In the genomic region with DNA sequence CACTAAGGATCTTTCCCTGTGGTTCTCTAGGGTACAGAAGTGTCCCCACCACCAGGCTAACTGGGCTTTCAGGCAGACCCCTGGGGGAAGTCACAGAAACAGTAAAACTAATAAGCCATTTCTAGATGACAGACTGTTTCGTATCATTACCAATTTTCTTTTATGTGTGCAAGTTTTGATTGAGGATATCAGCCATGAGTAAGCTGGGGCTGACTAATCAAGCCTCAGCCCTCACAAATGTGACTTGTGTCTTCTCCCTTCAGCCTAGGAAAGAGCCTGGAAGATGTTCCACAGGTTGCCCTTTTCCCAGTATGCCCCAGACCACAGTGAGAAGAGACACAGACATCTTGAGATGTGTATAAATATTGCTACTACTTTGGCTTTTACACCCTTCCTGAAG, we compare ENCODE assay signal across 25 cellular contexts. TPM values are rescaled to one million over a fixed set of nuclear protein-coding genes. Genes with fewer than 3 reads are reported as not detected.
DNase-seq lines count a peak whose midpoint lies in the region; ATAC-seq, FAIRE-seq and TF ChIP-seq lines count a peak whose summit lies in the region.
"Had no signal": no experiment of that assay in that cellular context is flagged by ENCODE, and none has a peak within 500 bp of the region (broad histone marks: within the 10 kb centered on the region; RNA-seq: fewer than 3 reads in every experiment).

No MANE protein-coding gene starts in this region.

- H3K4me3 Mint-ChIP-seq in activated CD4-positive, alpha-beta T cell treated with anti-CD3 and anti-CD28 coated beads for 36 hours: no peak overlapping the region
- H3K4me3 Mint-ChIP-seq in T-cell: no peak overlapping the region
- H3K4me3 Mint-ChIP-seq: activated B cell treated with CpG ODN at 0.5 μM for 24 hours; activated CD8-positive, alpha-beta T cell treated with anti-CD3 and anti-CD28 coated beads, Interleukin-2, amount 10 ng/mL, durations not matched to agents 7 days and 5 days; CD8-positive, alpha-beta memory T cell; central memory CD8-positive, alpha-beta T cell had no signal

- H3K27me3 ChIP-seq in GM23248 (replicated peaks; ENCODE audit: insufficient read depth): no peaks in the 10 kb centered on the region
- no peaks in the 10 kb centered on the region for H3K27me3 ChIP-seq in K562 (ENCODE audit: control insufficient read depth in 2 of 2, insufficient read depth in 2 of 2, low read length in 2 of 2)
- no peaks in the 10 kb centered on the region for H3K27me3 ChIP-seq in foreskin keratinocyte
- H3K27me3 ChIP-seq: Peyer's patch, spleen, upper lobe of left lung had no signal

- no peak overlapping the region for H3K27ac Mint-ChIP-seq in activated CD4-positive, alpha-beta T cell treated with anti-CD3 and anti-CD28 coated beads for 36 hours
- no peak overlapping the region for H3K27ac Mint-ChIP-seq in T-cell
- H3K27ac Mint-ChIP-seq: activated B cell treated with CpG ODN at 0.5 μM for 24 hours; activated CD8-positive, alpha-beta T cell treated with anti-CD3 and anti-CD28 coated beads, Interleukin-2, amount 10 ng/mL, durations not matched to agents 7 days and 5 days; CD8-positive, alpha-beta memory T cell had no signal

- no TSS peak for BruUV-seq in K562 (replicated peaks; lab: Mats Ljungman, UMichigan)

- peaks cover 10% of the 10 kb centered on the region for H3K4me1 Mint-ChIP-seq in activated CD4-positive, alpha-beta T cell treated with anti-CD3 and anti-CD28 coated beads for 36 hours
- H3K4me1 Mint-ChIP-seq in T-cell: peaks cover 0 to 9% (median 8%) of the 10 kb centered on the region in 3 donors
- H3K4me1 Mint-ChIP-seq: activated B cell treated with CpG ODN at 0.5 μM for 24 hours; CD8-positive, alpha-beta memory T cell; central memory CD8-positive, alpha-beta T cell had no signal

- no peaks in the 10 kb centered on the region for H3K36me3 Mint-ChIP-seq in activated CD4-positive, alpha-beta T cell treated with anti-CD3 and anti-CD28 coated beads for 36 hours (ENCODE audit: low read depth)
- no peaks in the 10 kb centered on the region for H3K36me3 Mint-ChIP-seq in T-cell
- H3K36me3 Mint-ChIP-seq: CD8-positive, alpha-beta memory T cell had no signal

- no peak overlapping the region for H3K9ac ChIP-seq in GM23248
- peak overlapping the region in 1 of 2 experiments; percentile 27; a peak in 1 of 4 replicates for H3K9ac ChIP-seq in K562 (ENCODE audit: insufficient read depth in 1 of 2, low read depth in 2 of 2, low read length in 2 of 2)

- H3K27ac ChIP-seq in GM23248: no peak overlapping the region
- no peak overlapping the region for H3K27ac ChIP-seq in K562 (ENCODE audit: extremely low read depth, low read depth, low read length)
- peak overlapping the region; percentile 86 for H3K27ac ChIP-seq in foreskin keratinocyte
- H3K27ac ChIP-seq: 22Rv1, spleen, upper lobe of left lung had no signal

- H3K27me3 Mint-ChIP-seq in activated CD4-positive, alpha-beta T cell treated with anti-CD3 and anti-CD28 coated beads for 36 hours: no peaks in the 10 kb centered on the region
- H3K27me3 Mint-ChIP-seq in T-cell: no peaks in the 10 kb centered on the region

- intact Hi-C loops in activated CD4-positive, alpha-beta T cell treated with anti-CD3 and anti-CD28 coated beads for 36 hours (cut with DNase I, micrococcal nuclease): no loop called here
- intact Hi-C loops in K562 (cut with micrococcal nuclease): no loop called here

- FAIRE-seq in K562 (lab: Jason Lieb, UNC) (no peak), RCC 7860 (lab: Jason Lieb, UNC) (no peak)

- H3K4me3 ChIP-seq in GM23248: no peak overlapping the region
- no peak overlapping the region for H3K4me3 ChIP-seq in K562
- H3K4me3 ChIP-seq: Peyer's patch, spleen, upper lobe of left lung had no signal

- no peaks in the 10 kb centered on the region for H3K9me3 ChIP-seq in GM23248 (ENCODE audit: low read depth)
- no peaks in the 10 kb centered on the region for H3K9me3 ChIP-seq in K562 (replicated peaks; ENCODE audit: control insufficient read depth, insufficient read depth, low read depth, low read length)
- H3K9me3 ChIP-seq: Peyer's patch, spleen, upper lobe of left lung had no signal

- H3K4me1 ChIP-seq in GM23248 (ENCODE audit: insufficient read depth): peaks cover 35% of the 10 kb centered on the region
- H3K4me1 ChIP-seq in K562 (replicated peaks in 1 of 2; ENCODE audit: control insufficient read depth in 2 of 2, insufficient read depth in 2 of 2, low read length in 2 of 2): peaks cover 24 to 57% of the 10 kb centered on the region in 2 experiments
- H3K4me1 ChIP-seq in foreskin keratinocyte: peaks cover 82% of the 10 kb centered on the region

- H3K36me3 ChIP-seq in GM23248 (ENCODE audit: low read depth) (no peaks in the 10 kb centered on the region), K562 (ENCODE audit: control insufficient read depth, insufficient read depth, low read length) (peaks cover 6% of the 10 kb centered on the region; the same call in 2 of the 3 replicates)
- H3K36me3 ChIP-seq: Peyer's patch, spleen, upper lobe of left lung had no signal

- peak; percentile 79 for ATAC-seq in activated CD4-positive, alpha-beta T cell treated with anti-CD3 and anti-CD28 coated beads for 36 hours
- no peak for ATAC-seq in K562
- peak; percentile 31 for ATAC-seq in foreskin keratinocyte
- no peak for ATAC-seq in T-cell (replicated peaks in 1 of 4)
- ATAC-seq: activated CD8-positive, alpha-beta T cell treated with anti-CD3 and anti-CD28 coated beads, Interleukin-2, amount 10 ng/mL, durations not matched to agents 7 days and 5 days had no signal

- in situ Hi-C loops in GM23248 (cut with MboI): no loop called here
- in situ Hi-C loops in K562 (cut with MboI): no loop called here

- TF ChIP-seq POLR2A in K562 (conservative IDR thresholded peaks at IDR 0.05): no peak

- H3K9me3 Mint-ChIP-seq in activated CD4-positive, alpha-beta T cell treated with anti-CD3 and anti-CD28 coated beads for 36 hours (ENCODE audit: low read depth): no peaks in the 10 kb centered on the region
- H3K9me3 Mint-ChIP-seq in T-cell: no peaks in the 10 kb centered on the region
- H3K9me3 Mint-ChIP-seq: activated B cell treated with CpG ODN at 0.5 μM for 24 hours; CD8-positive, alpha-beta memory T cell; central memory CD8-positive, alpha-beta T cell had no signal

- POLR2A ChIA-PET in activated CD4-positive, alpha-beta T cell treated with anti-CD3 and anti-CD28 coated beads for 36 hours (lab: Charles Lee): no interaction called here
- POLR2A ChIA-PET in K562 (lab: Yijun Ruan, JAX): interaction anchor here (0.9 to 3.3 kb wide), 3 partner anchors 9 to 41 kb away, joined by 3 to 15 read pairs (median 9); a partner anchor contains a TSS
- POLR2A ChIA-PET in T-cell (lab: Charles Lee): no interaction called here

- DNase-seq in activated CD4-positive, alpha-beta T cell treated with anti-CD3 and anti-CD28 coated beads for 36 hours: peak; percentile 23
- no peak for DNase-seq in activated CD4-positive, alpha-beta T cell treated with anti-CD3 and anti-CD28 coated beads for 4 hours
- DNase-seq in GM23248: peak; percentile 48
- DNase-seq in K562 (ENCODE audit: extremely low read depth in 1 of 4, low spot score in 3 of 4): no peak
- peak in 1 of 2 donors; percentile 62 for DNase-seq in foreskin keratinocyte
- DNase-seq in DMS114 treated with DMSO at 0.1 percent for 48 hours (lab: John Stamatoyannopoulos, UW; ENCODE audit: unreplicated experiment): no peak
- DNase-seq in RCC 7860 (ENCODE audit: low spot score): no peak
- no peak for DNase-seq in T-cell
- DNase-seq: activated B cell treated with CpG ODN at 0.5 μM for 24 hours; activated CD8-positive, alpha-beta T cell treated with anti-CD3 and anti-CD28 coated beads, Interleukin-2, amount 10 ng/mL, durations not matched to agents 7 days and 5 days; amniotic stem cell; CD8-positive, alpha-beta memory T cell; GF-D8; H7; mesenchymal stem cell; MM.1S; NCI-H1417 treated with DMSO at 0.1 percent for 48 hours; NK-92 treated with Interleukin-12 subunit alpha and Interleukin-12 subunit beta, amount 100 ng/mL, for 24 hours; occipital lobe; spleen; stimulated activated CD4-positive, alpha-beta T cell treated with anti-CD3 and anti-CD28 coated beads, Interleukin-4, amount 100 ng/mL, for 1 hour had no signal

- H3K79me2 ChIP-seq in GM23248 (ENCODE audit: insufficient read depth) (no peaks in the 10 kb centered on the region), K562 (ENCODE audit: control insufficient read depth, insufficient read depth, low read length) (peaks cover 68% of the 10 kb centered on the region)

- no peak for TF ChIP-seq RAD21 in K562 (CRISPR knock-in tag; conservative IDR thresholded peaks at IDR 0.05 in 1 of 2, IDR thresholded peaks at IDR 0.05 in 1 of 2)

- H3K4me2 ChIP-seq in GM23248 (ENCODE audit: unreplicated experiment) (no peak overlapping the region), K562 (ENCODE audit: insufficient read depth, low read length) (no peak overlapping the region)

- H2AFZ ChIP-seq in GM23248 (no peak overlapping the region), K562 (ENCODE audit: low read depth, low read length) (no peak overlapping the region)

- H4K20me1 ChIP-seq in GM23248 (ENCODE audit: insufficient read depth) (no peaks in the 10 kb centered on the region), K562 (replicated peaks; ENCODE audit: control insufficient read depth, insufficient read depth, low read length) (no peaks in the 10 kb centered on the region)

- CTCF ChIA-PET in activated CD4-positive, alpha-beta T cell treated with anti-CD3 and anti-CD28 coated beads for 36 hours (lab: Charles Lee): interaction anchor here (0.5 to 1.7 kb wide), 4 partner anchors 9 to 667 kb away, joined by 3 to 5 read pairs (median 4); no protein-coding TSS in a partner anchor
- CTCF ChIA-PET in K562 (lab: Yijun Ruan, JAX; ENCODE audit: low intra/inter-chr PET ratio) (interaction anchor here (0.6 to 1.5 kb wide), 3 partner anchors 103 to 762 kb away, joined by 3 to 10 read pairs (median 3); no protein-coding TSS in a partner anchor), T-cell (lab: Charles Lee) (no interaction called here)

- no peaks in the 10 kb centered on the region for H3K9me2 ChIP-seq in GM23248 (ENCODE audit: insufficient read depth)

- 43 to 44% methylated on average over 1 of the region's 1 CpG for WGBS in GM23248 (ENCODE audit: low coverage in 1 of 2, low lambda C conversion rate in 2 of 2, missing lambda C conversion rate in 2 of 2), 2 experiments
- WGBS in K562 (ENCODE audit: insufficient coverage, low coverage, missing lambda C conversion rate): 69% methylated on average over 1 of the region's 1 CpG

- peaks cover 24% of the 10 kb centered on the region; the same call in 1 of the 2 replicates for H3F3A ChIP-seq in GM23248 (ENCODE audit: insufficient read depth)

- no peak for TF ChIP-seq EP300 in K562 (IDR thresholded peaks at IDR 0.05; ENCODE audit: low read length)

- H3K9me1 ChIP-seq in K562 (ENCODE audit: control insufficient read depth, insufficient read depth, low read length): peaks cover 7% of the 10 kb centered on the region

- TF ChIP-seq CTCF in K562 (IDR thresholded peaks at IDR 0.05 in 2 of 3, conservative IDR thresholded peaks at IDR 0.05 in 1 of 3; ENCODE audit: insufficient read depth in 2 of 3, low read depth in 1 of 3, low read length in 3 of 3) (0 out of 6 replicates have a peak, but pooled peaks of 1 of the 3 experiments have one; percentile 2), foreskin keratinocyte (conservative IDR thresholded peaks at IDR 0.05) (no peak)

RNA-seq across cellular contexts. Expression of a gene that starts 10.5 kb away (rescaled TPM):
- total RNA-seq in activated CD4-positive, alpha-beta T cell treated with anti-CD3 and anti-CD28 coated beads for 36 hours: 10 to 100 TPM; 11.6 to 11.8 TPM
- 25.7 and 27.6 TPM in 2 replicates for total RNA-seq in GM23248 (2014; rRNA removed; shearing (Covaris generic))
- polyA plus RNA-seq in GM23248 (2016; fragmentation: Nextera tagmentation; extraction: Ambion mirVana) (14.7 and 15.2 TPM in 2 replicates), K562 (2011; rRNA removed) (25.7 and 25.8 TPM in 2 replicates), K562 (2014; fragmentation: Illumina TruSeq; extraction: Trizol) (21.0 and 21.3 TPM in 2 replicates), K562 (2014; fragmentation: Nextera tagmentation; extraction: Ambion mirVana) (10 to 100 TPM; 17.3 to 26.5 TPM), K562 (2014; rRNA removed) (19.4 and 28.1 TPM in 2 replicates), foreskin keratinocyte (147 and 151 TPM in 2 replicates)
- 38.9 and 44.3 TPM in 2 replicates for total RNA-seq in K562 (2011; cell fraction: chromatin; rRNA removed; ENCODE audit: low replicate concordance)
- 39.0 and 41.6 TPM in 2 replicates for total RNA-seq in K562 (2011; cell fraction: nucleolus; rRNA removed)
- total RNA-seq in K562 (2011; cell fraction: nucleoplasm; rRNA removed): 49.9 and 52.4 TPM in 2 replicates
- total RNA-seq in K562 (2014; rRNA removed) (22.4 and 26.2 TPM in 2 replicates), K562 (2014; rRNA removed; fragmentation: Illumina TruSeq; extraction: Trizol) (22.5 and 24.9 TPM in 2 replicates), K562 (2015; rRNA removed; fragmentation: Illumina TruSeq; extraction: Trizol) (26.2 and 27.1 TPM in 2 replicates), K562 (2021) (29.7 and 33.1 TPM in 2 replicates), foreskin keratinocyte (171 and 183 TPM in 2 replicates), T-cell (under 1 TPM; 0.53 to 0.79 (median 0.63) TPM)
- 14.4 and 19.7 TPM in 2 replicates for polyA plus RNA-seq in K562 (2011; cell fraction: cytosol; rRNA removed)
- 16.7 and 18.7 TPM in 2 replicates for polyA plus RNA-seq in K562 (2011; cell fraction: nucleus; rRNA removed)
- 26.2 and 27.1 TPM in 2 replicates for polyA plus RNA-seq in K562 (2012)
- polyA minus RNA-seq in K562 (2011; rRNA and poly(A)+ RNA removed): 36.8 and 45.4 TPM in 2 replicates
- 24.8 and 26.2 TPM in 2 replicates for polyA minus RNA-seq in K562 (2011; cell fraction: cytosol; rRNA and poly(A)+ RNA removed)
- 20.2 and 29.7 TPM in 2 replicates for polyA minus RNA-seq in K562 (2011; cell fraction: nucleus; rRNA and poly(A)+ RNA removed)
- total RNA-seq: activated B cell treated with CpG ODN at 0.5 μM for 24 hours had no signal

Comparison
In these comparisons a context has a peak if more than half of its experiments do, and no peak if none do; other contexts are left out.
1. DNase-seq: peak in activated CD4-positive, alpha-beta T cell treated with anti-CD3 and anti-CD28 coated beads for 36 hours (single experiment) and GM23248 (single experiment); none in activated CD4-positive, alpha-beta T cell treated with anti-CD3 and anti-CD28 coated beads for 4 hours (0 of 2), K562 (0 of 4), DMS114 treated with DMSO at 0.1 percent for 48 hours (single experiment), RCC 7860 (single experiment) and T-cell (0 of 34).
2. ATAC-seq: peak in activated CD4-positive, alpha-beta T cell treated with anti-CD3 and anti-CD28 coated beads for 36 hours (single experiment) and foreskin keratinocyte (single experiment); none in K562 (single experiment) and T-cell (0 of 4).
3. RNA of a gene that starts 10.5 kb away (total RNA-seq): 171 to 183 TPM in foreskin keratinocyte, 22.4 to 52.4 TPM in K562, 25.7 to 27.6 TPM in GM23248 and 11.6 to 11.8 TPM in activated CD4-positive, alpha-beta T cell treated with anti-CD3 and anti-CD28 coated beads for 36 hours; 0.53 to 0.79 TPM in T-cell; every median in the first group is over 4 times any median in the second.
4. CTCF ChIA-PET loops: an anchor here in activated CD4-positive, alpha-beta T cell treated with anti-CD3 and anti-CD28 coated beads for 36 hours (0.5 to 1.7 kb wide) and K562 (0.6 to 1.5 kb wide); none called in T-cell.